ENCODE assay signal across 8 cellular contexts in the genomic region with DNA sequence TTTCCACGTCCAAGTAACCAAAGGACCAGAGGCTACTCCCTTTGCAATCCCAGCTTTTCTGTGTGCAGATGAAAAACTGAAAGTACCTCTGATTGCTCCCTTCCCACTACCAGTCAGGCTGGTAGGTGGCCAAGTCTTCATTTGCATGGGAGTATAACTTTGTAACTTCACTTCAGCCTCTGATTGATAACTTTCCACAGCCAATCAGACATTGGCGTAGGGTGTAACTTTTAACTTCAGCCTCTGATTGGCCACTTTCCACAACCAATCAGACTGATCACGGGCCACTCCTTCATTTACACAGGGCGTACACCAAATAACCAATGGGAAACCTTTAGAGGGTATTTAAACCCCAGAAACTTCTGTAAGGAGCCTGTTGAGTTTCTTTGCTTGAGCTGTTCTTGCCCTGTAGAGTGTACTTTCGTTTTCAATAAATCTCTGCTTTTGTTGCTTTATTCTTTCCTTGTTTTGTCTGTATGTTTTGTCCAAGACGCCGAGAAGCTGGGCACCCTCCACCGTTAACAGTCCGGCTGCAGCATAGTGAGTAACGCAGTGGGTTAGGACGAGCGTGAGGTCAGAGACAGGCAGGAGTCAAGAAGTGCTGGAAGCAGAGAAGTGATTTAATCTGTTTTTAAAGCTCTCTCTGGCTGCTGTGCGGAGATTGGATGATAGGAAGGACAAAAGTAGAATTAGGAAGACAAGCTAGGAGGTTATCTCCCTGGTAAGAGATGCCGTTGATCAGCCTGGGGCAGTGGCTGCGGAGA. TPM values are rescaled to one million over a fixed set of nuclear protein-coding genes. Genes with fewer than 3 reads are reported as not detected.
DNase-seq lines count a peak whose midpoint lies in the region; ATAC-seq, FAIRE-seq and TF ChIP-seq lines count a peak whose summit lies in the region.

No MANE protein-coding gene starts in this region.

- DNase-seq in GM03348 (ENCODE audit: low spot score) (peak; percentile 94), NCI-H1105 treated with DMSO at 0.1 percent for 48 hours (lab: John Stamatoyannopoulos, UW) (peak; percentile 82), head of caudate nucleus (peak in 37 of 42 donors; percentile 20 to 82 (median 55)), prostate gland (ENCODE audit: low spot score) (peak; percentile 90), WERI-Rb-1 (no peak)
- no peak for DNase-seq in stimulated activated CD8-positive, alpha-beta memory T cell treated with anti-CD3 and anti-CD28 coated beads, Interleukin-4, amount 100 ng/mL, for 48 hours

- no peaks in the 10 kb centered on the region for H3K9me3 ChIP-seq in prostate gland
- H3K9me3 ChIP-seq in WERI-Rb-1 (ENCODE audit: severe bottlenecking), result peaks cover 2% of the 10 kb centered on the region

- TF ChIP-seq CTCF in prostate gland (IDR thresholded peaks at IDR 0.05) (no peak), WERI-Rb-1 (IDR thresholded peaks at IDR 0.05; ENCODE audit: low read depth, low read length) (no peak)

- no peaks in the 10 kb centered on the region for H3K36me3 ChIP-seq in prostate gland
- peaks cover 10% of the 10 kb centered on the region for H3K36me3 ChIP-seq in WERI-Rb-1

- H3K4me1 ChIP-seq in prostate gland (replicated peaks), result no peaks in the 10 kb centered on the region

- H3K27ac ChIP-seq in prostate gland (peak overlapping the region; percentile 71 to 80), WERI-Rb-1 (no peak overlapping the region)

- ATAC-seq in HG03354 (IDR thresholded peaks at IDR 0.05; ENCODE audit: poor library complexity, severe bottlenecking, unreplicated experiment), result no peak

- intact Hi-C loops in head of caudate nucleus (cut with DNase I), result loop anchor here (5.0 to 10.0 kb wide), 2 partner anchors 113 to 355 kb away; partner anchors contain the start of gene FUBP3
- intact Hi-C loops in prostate gland (cut with DNase I), result loop anchor here (10.0 kb wide), 1 partner anchor 115 kb away; the partner anchor contains the start of gene FUBP3

- peak; percentile 53 for TF ChIP-seq POLR2A in prostate gland (IDR thresholded peaks at IDR 0.05)

- WGBS in prostate gland, result 28% methylated on average over 15 of the region's 15 CpGs

- H3K4me3 ChIP-seq in prostate gland (peak overlapping the region; percentile 19 to 26), WERI-Rb-1 (ENCODE audit: low read depth, low read length) (no peak overlapping the region)

- no peaks in the 10 kb centered on the region for H3K27me3 ChIP-seq in prostate gland (replicated peaks; ENCODE audit: insufficient read depth)
- H3K27me3 ChIP-seq in WERI-Rb-1 (ENCODE audit: insufficient read depth, low read depth, severe bottlenecking), result no peaks in the 10 kb centered on the region

- FAIRE-seq in TTC549 (lab: Jason Lieb, UNC), result peak; percentile 54

RNA-seq across cellular contexts. Expression of gene EXOSC2, which starts 3.5 kb away (rescaled TPM):
- total RNA-seq in prostate gland, result 10 to 100 TPM; 18.4 to 22.7 TPM

RNA-seq across cellular contexts. Expression of gene PRDM12, which starts 25.7 kb away (rescaled TPM):
- total RNA-seq in prostate gland, result not detected

Comparison
In these comparisons a context has a peak if more than half of its experiments do, and no peak if none do; other contexts are left out.
1. DNase-seq: peak in GM03348 (single experiment), NCI-H1105 treated with DMSO at 0.1 percent for 48 hours (single experiment), head of caudate nucleus (37 of 42) and prostate gland (single experiment); none in WERI-Rb-1 (single experiment) and stimulated activated CD8-positive, alpha-beta memory T cell treated with anti-CD3 and anti-CD28 coated beads, Interleukin-4, amount 100 ng/mL, for 48 hours (single experiment).